In genomic region chr1:234920136-234920842, GRCh38 we compare ENCODE assay signal across 20 cellular contexts.
DNase-seq lines count a peak whose midpoint lies in the region; FAIRE-seq and TF ChIP-seq lines count a peak whose summit lies in the region.
"Had no signal": no experiment of that assay in that cellular context is flagged by ENCODE, and none has a peak within 500 bp of the region (broad histone marks: within the 10 kb centered on the region; RNA-seq: fewer than 3 reads in every experiment).

No MANE protein-coding gene starts in this region.

- no peak overlapping the region for H4K8ac ChIP-seq in trophoblast cell (ENCODE audit: low read depth, low read length)

- 76 to 87% methylated on average over 6 of the region's 8 CpGs for WGBS in esophagus squamous epithelium, 2 donors
- no CpG with 5 or more reads among the region's 8 CpGs for WGBS in trophoblast cell (ENCODE audit: extremely low coverage, insufficient coverage, insufficient read length)
- WGBS in transverse colon (ENCODE audit: low coverage in 1 of 2), 2 donors = 78 to 89% methylated on average over 5 to 8 of the region's 8 CpGs

- no peaks in the 10 kb centered on the region for H3K4me1 Mint-ChIP-seq in MCF 10A (ENCODE audit: insufficient read depth, unreplicated experiment)
- H3K4me1 Mint-ChIP-seq in T-helper 2 cell treated with Interferon-gamma antibody and Interleukin-4, amounts not matched to agents 5 μg/mL and 100 μg/mL, for 36 hours (ENCODE audit: low read depth) = peaks cover 14% of the 10 kb centered on the region

- peak overlapping the region; percentile 55 for H2BK12ac ChIP-seq in trophoblast cell (ENCODE audit: low read length)

- H3K4me1 ChIP-seq in breast epithelium (peaks cover 13 to 17% of the 10 kb centered on the region in 2 donors), esophagus squamous epithelium (peaks cover 7 to 71% (median 29%) of the 10 kb centered on the region in 3 donors), trophoblast cell (ENCODE audit: control insufficient read depth in 1 of 2, insufficient read depth in 2 of 2, low read length in 2 of 2) (peaks cover 14 to 33% of the 10 kb centered on the region in 2 experiments), transverse colon (peaks cover 25 to 37% (median 31%) of the 10 kb centered on the region in 4 donors)

- no peak for FAIRE-seq in frontal cortex (lab: Jason Lieb, UNC)
- FAIRE-seq: A549, GM18507 had no signal

- no peaks in the 10 kb centered on the region for H3K9me3 ChIP-seq in breast epithelium
- H3K9me3 ChIP-seq in esophagus squamous epithelium = no peaks in the 10 kb centered on the region
- H3K9me3 ChIP-seq in trophoblast cell (ENCODE audit: insufficient read depth, low read depth, low read length) = peaks cover 2% of the 10 kb centered on the region
- H3K9me3 ChIP-seq in transverse colon = no peaks in the 10 kb centered on the region
- H3K9me3 ChIP-seq: A549, testis had no signal

- no peaks in the 10 kb centered on the region for H3K79me2 ChIP-seq in trophoblast cell (ENCODE audit: control insufficient read depth, insufficient read depth, low read length, poor library complexity)

- H3K14ac ChIP-seq in trophoblast cell (ENCODE audit: low read length) = peak overlapping the region; percentile 11

- no peak for TF ChIP-seq CTCF in breast epithelium (IDR thresholded peaks at IDR 0.05)
- TF ChIP-seq CTCF in MCF 10A (IDR thresholded peaks at IDR 0.05; ENCODE audit: unreplicated experiment) = no peak
- no peak for TF ChIP-seq CTCF in esophagus squamous epithelium (IDR thresholded peaks at IDR 0.05)
- no peak for TF ChIP-seq CTCF in transverse colon (IDR thresholded peaks at IDR 0.05)

- no peak overlapping the region for H3K4me3 ChIP-seq in breast epithelium
- no peak overlapping the region for H3K4me3 ChIP-seq in esophagus squamous epithelium
- no peak overlapping the region for H3K4me3 ChIP-seq in trophoblast cell (ENCODE audit: low read depth, low read length)
- no peak overlapping the region for H3K4me3 ChIP-seq in transverse colon
- H3K4me3 ChIP-seq: A549, cardiac muscle cell, MG63, SK-N-MC, testis had no signal

- H3K4ac ChIP-seq in trophoblast cell (ENCODE audit: low read depth, low read length) = no peak overlapping the region

- TF ChIP-seq EP300 in transverse colon (IDR thresholded peaks at IDR 0.05; ENCODE audit: low read depth) = no peak

- H3K23ac ChIP-seq in trophoblast cell (ENCODE audit: low read length) = no peak overlapping the region

- peak overlapping the region; percentile 34 for H2AK5ac ChIP-seq in trophoblast cell (ENCODE audit: low read length)

- no peak for DNase-seq in breast epithelium (ENCODE audit: low spot score in 2 of 2)
- DNase-seq in MCF 10A (ENCODE audit: unreplicated experiment) = no peak
- no peak for DNase-seq in esophagus squamous epithelium (lab: John Stamatoyannopoulos, UW)
- no peak for DNase-seq in trophoblast cell
- peak; percentile 5 for DNase-seq in transverse colon
- DNase-seq in frontal cortex (ENCODE audit: low spot score in 2 of 2) = no peak
- DNase-seq in mucosa of gallbladder (ENCODE audit: low spot score) = no peak
- DNase-seq in T-helper 2 cell treated with Interferon-gamma antibody and Interleukin-4, amounts not matched to agents 5 μg/mL and 100 μg/mL, for 36 hours (ENCODE audit: low spot score) = no peak
- DNase-seq: activated T-cell treated with anti-CD3 and anti-CD28 coated beads, Interleukin-2, amount 50 U/mL, for 1 hour; CD4-positive, alpha-beta T cell; DMS79; effector CD8-positive, alpha-beta T cell; MG63; NCI-H187 treated with DMSO at 0.1 percent for 48 hours; stimulated activated CD4-positive, alpha-beta T cell treated with anti-CD3 and anti-CD28 coated beads, Interleukin-1b, Interleukin-23, amount 100 ng/mL, for 48 hours had no signal

- POLR2A ChIA-PET in MCF 10A (lab: Yijun Ruan, JAX) = interaction anchor here (0.9 to 1.7 kb wide), 5 partner anchors 10 to 376 kb away, joined by 3 to 5 read pairs (median 3); no protein-coding TSS in a partner anchor

- CTCF ChIA-PET in MCF 10A (lab: Yijun Ruan, JAX) = interaction anchor here (0.6 to 1.0 kb wide), 2 partner anchors 24 to 202 kb away, joined by 3 read pairs; no protein-coding TSS in a partner anchor

- no peak overlapping the region for H2AFZ ChIP-seq in trophoblast cell (ENCODE audit: insufficient read depth, low read length, poor library complexity)

- H2BK120ac ChIP-seq in trophoblast cell (ENCODE audit: insufficient read depth, low read length, poor library complexity) = peak overlapping the region; percentile 4

- H4K12ac ChIP-seq in trophoblast cell (ENCODE audit: low read depth, low read length) = no peak overlapping the region

- no peaks in the 10 kb centered on the region for H3K27me3 Mint-ChIP-seq in MCF 10A (ENCODE audit: insufficient read depth, unreplicated experiment)
- no peaks in the 10 kb centered on the region for H3K27me3 Mint-ChIP-seq in T-helper 2 cell treated with Interferon-gamma antibody and Interleukin-4, amounts not matched to agents 5 μg/mL and 100 μg/mL, for 36 hours (ENCODE audit: low read depth)
- H3K27me3 Mint-ChIP-seq: CD4-positive, alpha-beta T cell had no signal

- BruUV-seq in MCF 10A (replicated peaks; lab: Mats Ljungman, UMichigan) = no TSS peak

- no peak overlapping the region for H3K9ac ChIP-seq in trophoblast cell (ENCODE audit: low read length)

- intact Hi-C loops in breast epithelium (cut with DNase I; ENCODE audit: low total_unique reads) (loop anchor here (10.0 kb wide), 1 partner anchor 195 kb away; no protein-coding TSS in a partner anchor), MCF 10A (cut with micrococcal nuclease) (no loop called here), esophagus squamous epithelium (cut with DNase I) (no loop called here), transverse colon (cut with DNase I; ENCODE audit: low total_unique reads) (no loop called here)

- H3K36me3 ChIP-seq in breast epithelium (no peaks in the 10 kb centered on the region), esophagus squamous epithelium (no peaks in the 10 kb centered on the region), trophoblast cell (ENCODE audit: control insufficient read depth in 1 of 2, insufficient read depth in 2 of 2, low read length in 2 of 2) (no peaks in the 10 kb centered on the region), transverse colon (no peaks in the 10 kb centered on the region)
- H3K36me3 ChIP-seq: cardiac muscle cell, MG63 had no signal

- peak overlapping the region; percentile 83 to 92 for H3K27ac ChIP-seq in breast epithelium
- peak overlapping the region; percentile 51 to 92 (median 86) for H3K27ac ChIP-seq in esophagus squamous epithelium
- no peak overlapping the region for H3K27ac ChIP-seq in trophoblast cell (ENCODE audit: low read depth, low read length)
- peak overlapping the region; percentile 69 to 84 (median 77) for H3K27ac ChIP-seq in transverse colon
- H3K27ac ChIP-seq: cardiac muscle cell, SK-N-MC had no signal

- no peak overlapping the region for H3K4me2 ChIP-seq in trophoblast cell (ENCODE audit: low read length)
- H3K4me2 ChIP-seq: A549 had no signal

- H4K91ac ChIP-seq in trophoblast cell (ENCODE audit: low read depth, low read length) = peak overlapping the region; percentile 45

- peak overlapping the region; percentile 15 for H3K18ac ChIP-seq in trophoblast cell (ENCODE audit: low read length)

- TF ChIP-seq POLR2A in breast epithelium (IDR thresholded peaks at IDR 0.05) (no peak), esophagus squamous epithelium (IDR thresholded peaks at IDR 0.05) (no peak), transverse colon (IDR thresholded peaks at IDR 0.05) (no peak)

- H3K36me3 Mint-ChIP-seq in MCF 10A (ENCODE audit: insufficient read depth, unreplicated experiment) = no peaks in the 10 kb centered on the region
- peaks cover 4% of the 10 kb centered on the region for H3K36me3 Mint-ChIP-seq in T-helper 2 cell treated with Interferon-gamma antibody and Interleukin-4, amounts not matched to agents 5 μg/mL and 100 μg/mL, for 36 hours (ENCODE audit: low read depth)

- peaks cover 12% of the 10 kb centered on the region for H3K79me1 ChIP-seq in trophoblast cell (ENCODE audit: low read length)

- no peaks in the 10 kb centered on the region for H3K27me3 ChIP-seq in breast epithelium
- H3K27me3 ChIP-seq in esophagus squamous epithelium = no peaks in the 10 kb centered on the region
- H3K27me3 ChIP-seq in trophoblast cell (ENCODE audit: insufficient read depth, low read length) = no peaks in the 10 kb centered on the region
- H3K27me3 ChIP-seq in transverse colon = no peaks in the 10 kb centered on the region
- H3K27me3 ChIP-seq: cardiac muscle cell, MG63, testis had no signal

- H3K4me3 Mint-ChIP-seq in MCF 10A (ENCODE audit: unreplicated experiment) = no peak overlapping the region
- no peak overlapping the region for H3K4me3 Mint-ChIP-seq in T-helper 2 cell treated with Interferon-gamma antibody and Interleukin-4, amounts not matched to agents 5 μg/mL and 100 μg/mL, for 36 hours
- H3K4me3 Mint-ChIP-seq: CD4-positive, alpha-beta T cell had no signal

- no peak overlapping the region for H3K27ac Mint-ChIP-seq in MCF 10A (ENCODE audit: low read depth, unreplicated experiment)
- H3K27ac Mint-ChIP-seq in T-helper 2 cell treated with Interferon-gamma antibody and Interleukin-4, amounts not matched to agents 5 μg/mL and 100 μg/mL, for 36 hours = no peak overlapping the region
- H3K27ac Mint-ChIP-seq: CD4-positive, alpha-beta T cell had no signal

- H2BK5ac ChIP-seq in trophoblast cell (ENCODE audit: low read depth, low read length, poor library complexity) = no peak overlapping the region

- H3K9me3 Mint-ChIP-seq in MCF 10A (ENCODE audit: unreplicated experiment) = no peaks in the 10 kb centered on the region
- peaks cover 8% of the 10 kb centered on the region for H3K9me3 Mint-ChIP-seq in T-helper 2 cell treated with Interferon-gamma antibody and Interleukin-4, amounts not matched to agents 5 μg/mL and 100 μg/mL, for 36 hours
- H3K9me3 Mint-ChIP-seq: CD4-positive, alpha-beta T cell had no signal

- in situ Hi-C loops in transverse colon (cut with MboI; ENCODE audit: low pct_ligation_motif_present in 1 of 4, low pct_unique_long_range_greater_than_20kb in 1 of 4, low sequenced_read_pairs in 3 of 4) = no loop called here
